In genomic region chr2:220736778-220737177, GRCh38 we compare ENCODE assay signal across 24 cellular contexts.
A peak's percentile ranks its signal among the peaks of the same experiment; 100 is the strongest.
DNase-seq lines count a peak whose midpoint lies in the region; ATAC-seq, FAIRE-seq and TF ChIP-seq lines count a peak whose summit lies in the region.
"Had no signal": no experiment of that assay in that cellular context is flagged by ENCODE, and none has a peak within 500 bp of the region (broad histone marks: within the 10 kb centered on the region; RNA-seq: fewer than 3 reads in every experiment).

No MANE protein-coding gene starts in this region.

- RAD21 ChIA-PET in HCT116 (lab: Charles Lee; ENCODE audit: low non-redundant PET in 1 of 2, low total read pairs in 2 of 2, uncharacterized antibody in 2 of 2, unreplicated experiment in 2 of 2): no interaction called here

- H4K20me1 ChIP-seq in HCT116 (ENCODE audit: insufficient read depth) (no peaks in the 10 kb centered on the region), PC-3 (ENCODE audit: low read length) (no peaks in the 10 kb centered on the region)

- H3K36me3 ChIP-seq in Caco-2 (ENCODE audit: control insufficient read depth, insufficient read depth, low read length) (no peaks in the 10 kb centered on the region), HCT116 (ENCODE audit: control insufficient read depth in 1 of 2, insufficient read depth in 2 of 2, low read length in 2 of 2) (no peaks in the 10 kb centered on the region), PC-3 (ENCODE audit: low read depth, low read length) (no peaks in the 10 kb centered on the region)
- H3K36me3 ChIP-seq: SJSA1, vagina had no signal

- TF ChIP-seq POLR2A in HCT116 (IDR thresholded peaks at IDR 0.05; ENCODE audit: borderline replicate concordance, extremely low read depth, insufficient read depth, insufficient read length): no peak
- no peak for TF ChIP-seq POLR2A in H54 (IDR thresholded peaks at IDR 0.05; ENCODE audit: low read depth, low read length)

- H3K9me3 ChIP-seq in Caco-2 (no peaks in the 10 kb centered on the region), HCT116 (ENCODE audit: control insufficient read depth in 1 of 2, insufficient read depth in 1 of 2, low read depth in 1 of 2, low read length in 2 of 2) (no peaks in the 10 kb centered on the region), PC-3 (ENCODE audit: low read length) (no peaks in the 10 kb centered on the region)
- H3K9me3 ChIP-seq: mucosa of descending colon, SJSA1, vagina had no signal

- H3K79me2 ChIP-seq in HCT116 (ENCODE audit: insufficient read depth, low read length) (no peaks in the 10 kb centered on the region), PC-3 (ENCODE audit: low read length) (no peaks in the 10 kb centered on the region)

- no peak for TF ChIP-seq CTCF in Caco-2 (IDR thresholded peaks at IDR 0.05; ENCODE audit: insufficient read depth in 1 of 2, low read depth in 1 of 2, low read length in 1 of 2, severe bottlenecking in 1 of 2, unreplicated experiment in 1 of 2)
- no peak for TF ChIP-seq CTCF in HCT116 (IDR thresholded peaks at IDR 0.05 in 2 of 3, conservative IDR thresholded peaks at IDR 0.05 in 1 of 3; ENCODE audit: borderline replicate concordance in 1 of 3, insufficient read depth in 1 of 3, low read depth in 2 of 3, low read length in 2 of 3)
- TF ChIP-seq CTCF in PC-3 (conservative IDR thresholded peaks at IDR 0.05; ENCODE audit: low read depth, low read length): no peak
- no peak for TF ChIP-seq CTCF in fibroblast of mammary gland (conservative IDR thresholded peaks at IDR 0.05; ENCODE audit: control insufficient read depth, insufficient read depth, low read depth, low read length)

- peak overlapping the region; percentile 29 for H3K4me3 Mint-ChIP-seq in Caco-2 (ENCODE audit: unreplicated experiment)
- no peak overlapping the region for H3K4me3 Mint-ChIP-seq in activated naive CD8-positive, alpha-beta T cell treated with anti-CD3 and anti-CD28 coated beads for 36 hours
- H3K4me3 Mint-ChIP-seq: activated CD4-positive, alpha-beta T cell treated with anti-CD3 and anti-CD28 coated beads, Interleukin-2, amount 10 ng/mL, durations not matched to agents 7 days and 5 days; CD14-positive monocyte; neural crest cell; T-helper 17 cell had no signal

- no peak overlapping the region for H3K27ac Mint-ChIP-seq in Caco-2 (ENCODE audit: unreplicated experiment)
- no peak overlapping the region for H3K27ac Mint-ChIP-seq in activated naive CD8-positive, alpha-beta T cell treated with anti-CD3 and anti-CD28 coated beads for 36 hours
- H3K27ac Mint-ChIP-seq: activated CD4-positive, alpha-beta T cell treated with anti-CD3 and anti-CD28 coated beads, Interleukin-2, amount 10 ng/mL, durations not matched to agents 7 days and 5 days; activated naive CD4-positive, alpha-beta T cell treated with anti-CD3 and anti-CD28 coated beads, Interleukin-2, amount 50 U/mL, for 72 hours; CD14-positive monocyte; progenitor cell of endocrine pancreas; T-helper 17 cell had no signal

- H2AFZ ChIP-seq in HCT116 (ENCODE audit: low read depth, low read length, poor library complexity, severe bottlenecking) (peak overlapping the region; percentile 24), PC-3 (ENCODE audit: low read length) (peak overlapping the region; percentile 7; the same call in 1 of the 2 replicates)

- ATAC-seq in HCT116 (peak; percentile 80), PC-3 (no peak), HG03097 (IDR thresholded peaks at IDR 0.05; ENCODE audit: low FRiP score, unreplicated experiment) (no peak)
- ATAC-seq: activated naive CD4-positive, alpha-beta T cell treated with anti-CD3 and anti-CD28 coated beads, Interleukin-2, amount 50 U/mL, for 72 hours; mucosa of descending colon; Panc1; T-helper 17 cell had no signal

- H3K4me1 ChIP-seq in Caco-2: no peaks in the 10 kb centered on the region
- no peaks in the 10 kb centered on the region for H3K4me1 ChIP-seq in HCT116 (ENCODE audit: control insufficient read depth in 1 of 2, insufficient read depth in 2 of 2, low read length in 2 of 2)
- H3K4me1 ChIP-seq in PC-3 (ENCODE audit: insufficient read depth, low read length): no peaks in the 10 kb centered on the region
- H3K4me1 ChIP-seq: SJSA1, vagina had no signal

- peaks cover 20% of the 10 kb centered on the region for H3K27me3 Mint-ChIP-seq in Caco-2 (ENCODE audit: insufficient read depth, unreplicated experiment)
- no peaks in the 10 kb centered on the region for H3K27me3 Mint-ChIP-seq in activated naive CD8-positive, alpha-beta T cell treated with anti-CD3 and anti-CD28 coated beads for 36 hours
- H3K27me3 Mint-ChIP-seq: activated CD4-positive, alpha-beta T cell treated with anti-CD3 and anti-CD28 coated beads, Interleukin-2, amount 10 ng/mL, durations not matched to agents 7 days and 5 days; progenitor cell of endocrine pancreas had no signal

- no peak overlapping the region for H3K4me3 ChIP-seq in Caco-2 (ENCODE audit: low read depth, low read length)
- no peak overlapping the region for H3K4me3 ChIP-seq in HCT116 (replicated peaks in 1 of 2; ENCODE audit: low read depth in 1 of 2, low read length in 2 of 2)
- H3K4me3 ChIP-seq in PC-3 (ENCODE audit: low read length): no peak overlapping the region
- H3K4me3 ChIP-seq in fibroblast of mammary gland (ENCODE audit: control insufficient read depth, low read depth, low read length): no peak overlapping the region
- H3K4me3 ChIP-seq: mucosa of descending colon, SJSA1, vagina had no signal

- no peak for DNase-seq in Caco-2
- DNase-seq in HCT116 (ENCODE audit: low read depth, low spot score): peak; percentile 15
- no peak for DNase-seq in PC-3
- peak; percentile 1 for DNase-seq in fibroblast of mammary gland (ENCODE audit: low read depth)
- no peak for DNase-seq in H54 (ENCODE audit: insufficient read length, low spot score)
- no peak for DNase-seq in AML-193 (lab: John Stamatoyannopoulos, UW)
- no peak for DNase-seq in activated naive CD8-positive, alpha-beta T cell treated with anti-CD3 and anti-CD28 coated beads for 36 hours
- DNase-seq: activated CD4-positive, alpha-beta T cell treated with anti-CD3 and anti-CD28 coated beads, Interleukin-2, amount 10 ng/mL, durations not matched to agents 7 days and 5 days; effector CD8-positive, alpha-beta T cell; foreskin melanocyte; KBM-7; mucosa of descending colon; NCI-H187; NCI-H774; T-helper 17 cell had no signal

- no peaks in the 10 kb centered on the region for H3K4me1 Mint-ChIP-seq in Caco-2 (ENCODE audit: low read depth, unreplicated experiment)
- H3K4me1 Mint-ChIP-seq in activated naive CD8-positive, alpha-beta T cell treated with anti-CD3 and anti-CD28 coated beads for 36 hours: no peaks in the 10 kb centered on the region
- H3K4me1 Mint-ChIP-seq: activated CD4-positive, alpha-beta T cell treated with anti-CD3 and anti-CD28 coated beads, Interleukin-2, amount 10 ng/mL, durations not matched to agents 7 days and 5 days; CD14-positive monocyte; neural crest cell; T-helper 17 cell had no signal

- no peaks in the 10 kb centered on the region for H3K9me3 Mint-ChIP-seq in Caco-2 (ENCODE audit: unreplicated experiment)
- peaks cover 2% of the 10 kb centered on the region for H3K9me3 Mint-ChIP-seq in activated naive CD8-positive, alpha-beta T cell treated with anti-CD3 and anti-CD28 coated beads for 36 hours
- H3K9me3 Mint-ChIP-seq: activated CD4-positive, alpha-beta T cell treated with anti-CD3 and anti-CD28 coated beads, Interleukin-2, amount 10 ng/mL, durations not matched to agents 7 days and 5 days; activated naive CD4-positive, alpha-beta T cell treated with anti-CD3 and anti-CD28 coated beads, Interleukin-2, amount 50 U/mL, for 72 hours had no signal

- H3K36me3 Mint-ChIP-seq in Caco-2 (ENCODE audit: insufficient read depth, unreplicated experiment): no peaks in the 10 kb centered on the region
- H3K36me3 Mint-ChIP-seq in activated naive CD8-positive, alpha-beta T cell treated with anti-CD3 and anti-CD28 coated beads for 36 hours: no peaks in the 10 kb centered on the region
- H3K36me3 Mint-ChIP-seq: activated naive CD4-positive, alpha-beta T cell treated with anti-CD3 and anti-CD28 coated beads, Interleukin-2, amount 50 U/mL, for 72 hours; CD14-positive monocyte had no signal

- no peak for TF ChIP-seq RAD21 in HCT116 (IDR thresholded peaks at IDR 0.05; ENCODE audit: low read depth)

- FAIRE-seq in H54 (lab: Jason Lieb, UNC): no peak

- POLR2A ChIA-PET in Caco-2 (lab: Charles Lee) (no interaction called here), HCT116 (lab: Charles Lee) (no interaction called here), PC-3 (lab: Charles Lee; ENCODE audit: unreplicated experiment) (no interaction called here)

- intact Hi-C loops in Caco-2 (cut with micrococcal nuclease; ENCODE audit: unreplicated experiment): no loop called here
- intact Hi-C loops in HCT116 (cut with micrococcal nuclease): no loop called here
- intact Hi-C loops in PC-3 (cut with micrococcal nuclease): no loop called here

- CTCF ChIA-PET in Caco-2 (lab: Charles Lee): no interaction called here
- CTCF ChIA-PET in HCT116 (lab: Charles Lee): no interaction called here
- CTCF ChIA-PET in PC-3 (lab: Charles Lee): no interaction called here

- H3K27ac ChIP-seq in HCT116 (ENCODE audit: low read depth, low read length) (no peak overlapping the region), PC-3 (ENCODE audit: low read length) (no peak overlapping the region)
- H3K27ac ChIP-seq: SJSA1, vagina, VCaP had no signal

- H3K9ac ChIP-seq in HCT116 (ENCODE audit: low read length) (no peak overlapping the region), PC-3 (ENCODE audit: low read length) (no peak overlapping the region)

- BruUV-seq in Caco-2 (replicated peaks; lab: Mats Ljungman, UMichigan) (no TSS peak), HCT116 (replicated peaks; lab: Mats Ljungman, UMichigan) (no TSS peak), PC-3 (replicated peaks; lab: Mats Ljungman, UMichigan) (no TSS peak)

- H3K4me2 ChIP-seq in HCT116 (ENCODE audit: low read length) (no peak overlapping the region), PC-3 (ENCODE audit: low read length) (no peak overlapping the region)

- H3K9me2 ChIP-seq in HCT116 (ENCODE audit: insufficient read depth) (no peaks in the 10 kb centered on the region), PC-3 (replicated peaks; ENCODE audit: low read length) (no peaks in the 10 kb centered on the region)

- no peaks in the 10 kb centered on the region for H3F3A ChIP-seq in PC-3 (ENCODE audit: low read length, unreplicated experiment)

- H3K27me3 ChIP-seq in Caco-2 (replicated peaks; ENCODE audit: control insufficient read depth, insufficient read depth, low read length) (no peaks in the 10 kb centered on the region; the same call in 1 of the 2 replicates), HCT116 (ENCODE audit: insufficient read depth, low read length) (no peaks in the 10 kb centered on the region), PC-3 (ENCODE audit: low read length) (no peaks in the 10 kb centered on the region)
- H3K27me3 ChIP-seq: SJSA1, vagina had no signal

TF ChIP-seq in HCT116, 20 proteins besides CTCF, POLR2A, EP300 and RAD21:
- TF ChIP-seq POLR2AphosphoS5 (IDR thresholded peaks at IDR 0.05; ENCODE audit: low read depth, low read length): no peak
- 0 out of 2 replicates have a peak, but pooled peaks have one; percentile 17 for TF ChIP-seq CBX3 (IDR thresholded peaks at IDR 0.05; ENCODE audit: low read depth)
TF ChIP-seq in HCT116: peak in this region for 1.

Comparison
In these comparisons a context has a peak if more than half of its experiments do, and no peak if none do; other contexts are left out.
1. DNase-seq: peak in HCT116 (single experiment) and fibroblast of mammary gland (single experiment); none in Caco-2 (0 of 2), PC-3 (single experiment), H54 (single experiment), AML-193 (0 of 2) and activated naive CD8-positive, alpha-beta T cell treated with anti-CD3 and anti-CD28 coated beads for 36 hours (single experiment).